In genomic region chr4:41360214-41360910, GRCh38 we compare ENCODE assay signal across 8 cellular contexts.
DNase-seq lines count a peak whose midpoint lies in the region; ATAC-seq and TF ChIP-seq lines count a peak whose summit lies in the region.

No MANE protein-coding gene starts in this region.

- TF ChIP-seq POLR2A in stomach (IDR thresholded peaks at IDR 0.05): no peak

- H3K36me3 ChIP-seq in kidney epithelial cell (ENCODE audit: control insufficient read depth, insufficient read depth, low read length): no peaks in the 10 kb centered on the region
- no peaks in the 10 kb centered on the region for H3K36me3 ChIP-seq in stomach

- no peak for TF ChIP-seq EP300 in stomach (IDR thresholded peaks at IDR 0.05)

- intact Hi-C loops in stomach (cut with DNase I; ENCODE audit: low total_unique reads): no loop called here

- TF ChIP-seq CTCF in kidney epithelial cell (IDR thresholded peaks at IDR 0.05; ENCODE audit: insufficient read depth, low read length, poor library complexity, severe bottlenecking) (no peak), stomach (IDR thresholded peaks at IDR 0.05) (no peak)

- H3K4me3 ChIP-seq in kidney epithelial cell (ENCODE audit: low read depth, low read length): peak overlapping the region; percentile 82
- peak overlapping the region; percentile 74 to 94 (median 78) for H3K4me3 ChIP-seq in stomach

- H3K9me3 ChIP-seq in stomach: no peaks in the 10 kb centered on the region

- H3K4me1 ChIP-seq in stomach: peaks cover 6 to 61% (median 40%) of the 10 kb centered on the region in 4 donors

- DNase-seq in 8988T (peak; percentile 63), H4 (ENCODE audit: low spot score) (peak; percentile 48), NCI-H510A (lab: John Stamatoyannopoulos, UW) (peak; percentile 41), cerebellar cortex (ENCODE audit: low spot score) (peak; percentile 58), kidney epithelial cell (ENCODE audit: low read depth) (no peak), stomach (peak; percentile 76)

- H3K27me3 ChIP-seq in kidney epithelial cell (ENCODE audit: control insufficient read depth, insufficient read depth, low read length) (peaks cover 8% of the 10 kb centered on the region), stomach (peaks cover 0 to 27% (median 9%) of the 10 kb centered on the region in 3 donors)

- H3K27ac ChIP-seq in stomach: peak overlapping the region; percentile 79 to 88 (median 84)

- 0 to 3% (median 1%) methylated on average over 22 to 91 of the region's 91 CpGs for WGBS in stomach, 5 donors

- no peak for ATAC-seq in HG03342 (IDR thresholded peaks at IDR 0.05; ENCODE audit: unreplicated experiment)
- no peak for ATAC-seq in HG03378 (IDR thresholded peaks at IDR 0.05; ENCODE audit: unreplicated experiment)
